ENCODE assay signal across 18 cellular contexts in genomic region chr12:26790645-26790994, GRCh38. TPM values are rescaled to one million over a fixed set of nuclear protein-coding genes. Genes with fewer than 3 reads are reported as not detected.
A peak's percentile ranks its signal among the peaks of the same experiment; 100 is the strongest.
DNase-seq lines count a peak whose midpoint lies in the region; ATAC-seq, FAIRE-seq and TF ChIP-seq lines count a peak whose summit lies in the region.
"Had no signal": no experiment of that assay in that cellular context is flagged by ENCODE, and none has a peak within 500 bp of the region (broad histone marks: within the 10 kb centered on the region; RNA-seq: fewer than 3 reads in every experiment).

No MANE protein-coding gene starts in this region.

- SMC1A ChIA-PET in GM12878 (lab: Charles Lee; ENCODE audit: uncharacterized antibody, unreplicated experiment): interaction anchor here (1.0 to 4.9 kb wide), 12 partner anchors 9 to 222 kb away, joined by 3 to 26 read pairs (median 7); no protein-coding TSS in a partner anchor

- POLR2A ChIA-PET in GM12878 (lab: Charles Lee): interaction anchor here (0.6 to 4.7 kb wide), 6 partner anchors 9 to 527 kb away, joined by 3 to 18 read pairs (median 4); no protein-coding TSS in a partner anchor

- TF ChIP-seq CTCF in GM12878 (IDR thresholded peaks at IDR 0.05 in 2 of 3, conservative IDR thresholded peaks at IDR 0.05 in 1 of 3; ENCODE audit: control insufficient read depth in 2 of 3, extremely low read depth in 1 of 3, insufficient read depth in 1 of 3, low read depth in 3 of 3, low read length in 3 of 3) (no peak), mucosa of descending colon (IDR thresholded peaks at IDR 0.05) (no peak), heart left ventricle (IDR thresholded peaks at IDR 0.05) (no peak), mammary epithelial cell (conservative IDR thresholded peaks at IDR 0.05 in 1 of 2, IDR thresholded peaks at IDR 0.05 in 1 of 2; ENCODE audit: extremely low read depth in 1 of 2, insufficient read depth in 1 of 2, low read depth in 1 of 2, low read length in 2 of 2) (no peak), hepatocyte (IDR thresholded peaks at IDR 0.05; ENCODE audit: poor library complexity) (no peak)

- H3K4me3 ChIP-seq in GM12878: no peak overlapping the region
- H3K4me3 ChIP-seq in mucosa of descending colon: no peak overlapping the region
- H3K4me3 ChIP-seq in heart left ventricle: no peak overlapping the region
- no peak overlapping the region for H3K4me3 ChIP-seq in small intestine (ENCODE audit: low read depth in 1 of 2, low read length in 2 of 2)
- no peak overlapping the region for H3K4me3 ChIP-seq in mammary epithelial cell (replicated peaks in 1 of 3; ENCODE audit: insufficient read depth in 1 of 3, low read depth in 2 of 3, low read length in 3 of 3)
- no peak overlapping the region for H3K4me3 ChIP-seq in hepatocyte
- H3K4me3 ChIP-seq: esophagus squamous epithelium, heart right ventricle, upper lobe of left lung had no signal

- no TSS peak for BruUV-seq in GM12878 (replicated peaks; lab: Mats Ljungman, UMichigan)
- no TSS peak for BruUV-seq in mammary epithelial cell (replicated peaks; lab: Mats Ljungman, UMichigan)

- H3K27me3 ChIP-seq in GM12878 (replicated peaks in 1 of 2; ENCODE audit: control insufficient read depth in 2 of 2, insufficient read depth in 2 of 2, low read length in 1 of 2) (no peaks in the 10 kb centered on the region), heart left ventricle (no peaks in the 10 kb centered on the region), small intestine (ENCODE audit: control insufficient read depth in 2 of 2, insufficient read depth in 2 of 2, low read length in 2 of 2) (no peaks in the 10 kb centered on the region), mammary epithelial cell (ENCODE audit: insufficient read depth, low read length) (no peaks in the 10 kb centered on the region), hepatocyte (no peaks in the 10 kb centered on the region)
- H3K27me3 ChIP-seq: esophagus squamous epithelium, heart right ventricle, upper lobe of left lung had no signal

- TF ChIP-seq POLR2A in H54 (IDR thresholded peaks at IDR 0.05; ENCODE audit: low read depth, low read length) (no peak), GM12878 (IDR thresholded peaks at IDR 0.05; ENCODE audit: low read depth, low read length) (no peak), heart left ventricle (IDR thresholded peaks at IDR 0.05) (no peak)

- H3K9me2 ChIP-seq in hepatocyte (replicated peaks; ENCODE audit: insufficient read depth): no peaks in the 10 kb centered on the region

- no peaks in the 10 kb centered on the region for H4K20me1 ChIP-seq in GM12878 (ENCODE audit: control insufficient read depth, insufficient read depth)
- H4K20me1 ChIP-seq in mammary epithelial cell (ENCODE audit: insufficient read depth, low read length): no peaks in the 10 kb centered on the region
- no peaks in the 10 kb centered on the region for H4K20me1 ChIP-seq in hepatocyte (ENCODE audit: insufficient read depth, poor library complexity, severe bottlenecking)

- H2AFZ ChIP-seq in GM12878 (ENCODE audit: control insufficient read depth, low read depth, low read length) (no peak overlapping the region), mammary epithelial cell (ENCODE audit: low read depth, low read length) (no peak overlapping the region), hepatocyte (no peak overlapping the region)

- RAD21 ChIA-PET in GM12878 (lab: Charles Lee; ENCODE audit: unreplicated experiment): interaction anchor here (0.7 to 2.0 kb wide), 4 partner anchors 18 to 61 kb away, joined by 3 to 8 read pairs (median 6); partner anchors contain the start of gene ITPR2

- H3K4me1 ChIP-seq in GM12878 (ENCODE audit: control insufficient read depth, insufficient read depth, low read length) (peaks cover 17% of the 10 kb centered on the region), mucosa of descending colon (ENCODE audit: low read depth) (peaks cover 21% of the 10 kb centered on the region), heart left ventricle (peaks cover 0 to 62% (median 13%) of the 10 kb centered on the region in 12 donors), small intestine (ENCODE audit: control insufficient read depth in 2 of 2, insufficient read depth in 1 of 2, low read depth in 1 of 2, low read length in 1 of 2) (peaks cover 0 to 4% of the 10 kb centered on the region in 2 donors), mammary epithelial cell (ENCODE audit: insufficient read depth, low read length) (peaks cover 12% of the 10 kb centered on the region), hepatocyte (ENCODE audit: insufficient read depth) (peaks cover 23% of the 10 kb centered on the region)

- H3K27ac ChIP-seq in GM12878 (ENCODE audit: control insufficient read depth, insufficient read depth) (peak overlapping the region; percentile 46), heart left ventricle (peak overlapping the region in 2 of 12 donors; percentile 25 to 79), small intestine (ENCODE audit: low read depth in 1 of 2, low read length in 1 of 2) (peak overlapping the region in 1 of 2 donors; percentile 44), mammary epithelial cell (ENCODE audit: insufficient read depth, low read depth, low read length) (no peak overlapping the region), hepatocyte (no peak overlapping the region)

- no peak for TF ChIP-seq EP300 in GM12878 (IDR thresholded peaks at IDR 0.05; ENCODE audit: borderline replicate concordance in 1 of 2, control insufficient read depth in 1 of 2, low read depth in 2 of 2, low read length in 2 of 2)

- intact Hi-C loops in GM12878 (cut with micrococcal nuclease; ENCODE audit: unreplicated experiment) (loop anchor here (5.0 kb wide), 1 partner anchor 63 kb away; no protein-coding TSS in a partner anchor), mucosa of descending colon (cut with DNase I, micrococcal nuclease) (no loop called here), heart left ventricle (cut with DNase I) (no loop called here), mammary epithelial cell (cut with micrococcal nuclease) (no loop called here)

- dilution Hi-C loops in mammary epithelial cell (cut with HindIII; ENCODE audit: low sequenced_read_pairs): no loop called here

- H3K9me3 ChIP-seq in GM12878 (replicated peaks; ENCODE audit: control insufficient read depth, insufficient read depth, low read length) (no peaks in the 10 kb centered on the region), mucosa of descending colon (no peaks in the 10 kb centered on the region), heart left ventricle (no peaks in the 10 kb centered on the region), small intestine (ENCODE audit: control insufficient read depth, low read depth) (no peaks in the 10 kb centered on the region), mammary epithelial cell (replicated peaks; ENCODE audit: insufficient read depth, low read length) (no peaks in the 10 kb centered on the region), hepatocyte (ENCODE audit: low read depth) (no peaks in the 10 kb centered on the region)
- H3K9me3 ChIP-seq: esophagus squamous epithelium, heart right ventricle, upper lobe of left lung had no signal

- FAIRE-seq in H54 (lab: Jason Lieb, UNC): peak; percentile 36
- FAIRE-seq in GM12878 (lab: Jason Lieb, UNC): no peak
- FAIRE-seq in small intestine (lab: Jason Lieb, UNC): no peak
- FAIRE-seq: TTC549 had no signal

- no peak overlapping the region for H3K4me2 ChIP-seq in GM12878 (ENCODE audit: control insufficient read depth, insufficient read depth)
- H3K4me2 ChIP-seq in mammary epithelial cell (ENCODE audit: insufficient read depth, low read depth, low read length): no peak overlapping the region
- H3K4me2 ChIP-seq in hepatocyte: no peak overlapping the region

- peaks cover 5 to 11% of the 10 kb centered on the region in 2 experiments; a peak in 3 of 4 replicates for H3K36me3 ChIP-seq in GM12878 (ENCODE audit: control insufficient read depth in 2 of 2, insufficient read depth in 2 of 2, low read length in 1 of 2)
- H3K36me3 ChIP-seq in mucosa of descending colon (ENCODE audit: low read depth): no peaks in the 10 kb centered on the region
- no peaks in the 10 kb centered on the region for H3K36me3 ChIP-seq in heart left ventricle
- no peaks in the 10 kb centered on the region for H3K36me3 ChIP-seq in small intestine (ENCODE audit: control insufficient read depth in 2 of 2, insufficient read depth in 2 of 2, low read length in 2 of 2)
- H3K36me3 ChIP-seq in mammary epithelial cell (ENCODE audit: insufficient read depth, low read length): no peaks in the 10 kb centered on the region
- H3K36me3 ChIP-seq in hepatocyte (replicated peaks; ENCODE audit: insufficient read depth, low read depth): no peaks in the 10 kb centered on the region
- H3K36me3 ChIP-seq: esophagus squamous epithelium, upper lobe of left lung had no signal

- ATAC-seq in GM12878: peak; percentile 24
- ATAC-seq in mucosa of descending colon: peak; percentile 51
- no peak for ATAC-seq in heart left ventricle

- H3K79me2 ChIP-seq in GM12878 (ENCODE audit: control insufficient read depth, insufficient read depth, low read length): peaks cover 17% of the 10 kb centered on the region
- H3K79me2 ChIP-seq in mammary epithelial cell (ENCODE audit: insufficient read depth, low read length): peaks cover 13% of the 10 kb centered on the region
- H3K79me2 ChIP-seq in hepatocyte: peaks cover 29% of the 10 kb centered on the region

- CTCF ChIA-PET in GM12878 (lab: Yijun Ruan, JAX) (interaction anchor here (0.8 to 1.1 kb wide), 4 partner anchors 16 to 89 kb away, joined by 3 to 5 read pairs (median 4); no protein-coding TSS in a partner anchor), mammary epithelial cell (lab: Charles Lee; ENCODE audit: low non-redundant PET) (no interaction called here)

- in situ Hi-C loops in ACHN (cut with HindIII; ENCODE audit: low pct_ligation_motif_present, low pct_unique_long_range_greater_than_20kb, low sequenced_read_pairs): no loop called here
- in situ Hi-C loops in GM12878 (cut with MboI): no loop called here
- in situ Hi-C loops in mammary epithelial cell (cut with MboI; ENCODE audit: low sequenced_read_pairs in 2 of 2): no loop called here

- H3K9ac ChIP-seq in GM12878 (ENCODE audit: control insufficient read depth, insufficient read depth, low read length) (no peak overlapping the region), mammary epithelial cell (ENCODE audit: insufficient read depth, low read length) (no peak overlapping the region)

- WGBS in GM12878 (ENCODE audit: insufficient coverage, insufficient replicate concordance, low lambda C conversion rate, missing lambda C conversion rate): 100% methylated on average over 1 of the region's 1 CpG
- 87 to 97% (median 90%) methylated on average over 1 of the region's 1 CpG for WGBS in heart left ventricle, 4 donors
- 74 to 92% (median 81%) methylated on average over 1 of the region's 1 CpG for WGBS in small intestine, 3 donors
- WGBS in mammary epithelial cell (ENCODE audit: low coverage, missing lambda C conversion rate): 50% methylated on average over 1 of the region's 1 CpG
- WGBS in hepatocyte (ENCODE audit: low lambda C conversion rate, missing lambda C conversion rate): 47% methylated on average over 1 of the region's 1 CpG

- no peak for TF ChIP-seq RAD21 in GM12878 (IDR thresholded peaks at IDR 0.05; ENCODE audit: insufficient read depth, low read depth, low read length)

- DNase-seq in ACHN: peak; percentile 34
- no peak for DNase-seq in H54 (ENCODE audit: insufficient read length, low spot score)
- DNase-seq in GM12878 (ENCODE audit: low read depth, low spot score): no peak
- no peak for DNase-seq in mucosa of descending colon
- no peak for DNase-seq in heart left ventricle
- DNase-seq in small intestine: no peak
- no peak for DNase-seq in mammary epithelial cell
- DNase-seq in hepatocyte (ENCODE audit: low spot score): no peak
- DNase-seq: activated CD4-positive, alpha-beta T cell treated with anti-CD3 and anti-CD28 coated beads, Interleukin-2, amount 10 ng/mL, durations not matched to agents 7 days and 5 days; activated naive CD4-positive, alpha-beta T cell treated with anti-CD3 and anti-CD28 coated beads, Interleukin-2, amount 10 ng/mL, durations not matched to agents 7 days and 5 days; esophagus squamous epithelium; heart right ventricle; islet precursor cell; NCI-H1092 treated with DMSO at 0.1 percent for 48 hours; posterior cingulate gyrus; stimulated activated CD4-positive, alpha-beta T cell treated with anti-CD3 and anti-CD28 coated beads, Interleukin-12 subunit alpha, Interleukin-12 subunit beta, amount 100 ng/mL, for 4 hours had no signal

RNA-seq across cellular contexts. Expression of gene ITPR2, which starts 42.4 kb away (rescaled TPM):
- 388 and 403 TPM in 2 replicates for total RNA-seq in GM12878 (2013; cell fraction: nucleolus; rRNA removed)
- total RNA-seq in GM12878 (2014; rRNA removed) (61.6 and 62.7 TPM in 2 replicates), GM12878 (2014; rRNA removed; fragmentation: Illumina TruSeq; extraction: Trizol) (67.0 and 73.4 TPM in 2 replicates), GM12878 (2021) (72.6 and 76.2 TPM in 2 replicates), mucosa of descending colon (10 to 100 TPM; 33.3 to 60.8 (median 54.0) TPM), heart left ventricle (10 to 100 TPM in 7 of 9 donors, 1 to 10 TPM in 2; 6.1 to 45.6 (median 14.1) TPM), mammary epithelial cell (10 to 100 TPM; 20.5 to 25.6 TPM), hepatocyte (39.6 and 51.4 TPM in 2 replicates)
- polyA plus RNA-seq in GM12878 (2011; ENCODE audit: low read depth): 18.8 TPM
- polyA plus RNA-seq in GM12878 (2011; rRNA removed) (63.8 and 94.8 TPM in 2 replicates), GM12878 (2014; fragmentation: Illumina TruSeq; extraction: Trizol) (38.8 and 46.4 TPM in 2 replicates), GM12878 (2014; fragmentation: Nextera tagmentation; extraction: Ambion mirVana) (10 to 100 TPM in 1 of 2 experiments, 1 to 10 TPM in 1; 7.5 to 10.9 TPM), GM12878 (2014; rRNA removed) (22.9 and 24.5 TPM in 2 replicates), GM12878 (2016; fragmentation: Nextera tagmentation; extraction: Ambion mirVana) (10 to 100 TPM; 44.0 to 50.2 TPM), heart left ventricle (1 to 10 TPM; 3.4 to 4.0 TPM), small intestine (1 to 10 TPM; 2.2 to 5.6 (median 3.1) TPM), mammary epithelial cell (4.2 TPM), hepatocyte (22.0 and 36.7 TPM in 2 replicates)
- 28.7 and 34.5 TPM in 2 replicates for polyA plus RNA-seq in GM12878 (2011; cell fraction: cytosol; rRNA removed)
- 76.6 and 81.8 TPM in 2 replicates for polyA plus RNA-seq in GM12878 (2011; cell fraction: nucleus; rRNA removed)
- polyA plus RNA-seq in GM12878 (2012): 22.6 and 25.3 TPM in 2 replicates
- polyA minus RNA-seq in GM12878 (2011; rRNA and poly(A)+ RNA removed): 414 and 473 TPM in 2 replicates
- polyA minus RNA-seq in GM12878 (2011; cell fraction: cytosol; rRNA and poly(A)+ RNA removed): 61.3 and 85.0 TPM in 2 replicates
- polyA minus RNA-seq in GM12878 (2011; cell fraction: nucleus; rRNA and poly(A)+ RNA removed): 370 and 490 TPM in 2 replicates
- polyA minus RNA-seq in mammary epithelial cell: 98.6 TPM

Comparison
In these comparisons a context has a peak if more than half of its experiments do, and no peak if none do; other contexts are left out.
1. ATAC-seq: peak in GM12878 (single experiment) and mucosa of descending colon (single experiment); none in heart left ventricle (0 of 4).